ENCODE assay signal across 8 cellular contexts in the genomic region with DNA sequence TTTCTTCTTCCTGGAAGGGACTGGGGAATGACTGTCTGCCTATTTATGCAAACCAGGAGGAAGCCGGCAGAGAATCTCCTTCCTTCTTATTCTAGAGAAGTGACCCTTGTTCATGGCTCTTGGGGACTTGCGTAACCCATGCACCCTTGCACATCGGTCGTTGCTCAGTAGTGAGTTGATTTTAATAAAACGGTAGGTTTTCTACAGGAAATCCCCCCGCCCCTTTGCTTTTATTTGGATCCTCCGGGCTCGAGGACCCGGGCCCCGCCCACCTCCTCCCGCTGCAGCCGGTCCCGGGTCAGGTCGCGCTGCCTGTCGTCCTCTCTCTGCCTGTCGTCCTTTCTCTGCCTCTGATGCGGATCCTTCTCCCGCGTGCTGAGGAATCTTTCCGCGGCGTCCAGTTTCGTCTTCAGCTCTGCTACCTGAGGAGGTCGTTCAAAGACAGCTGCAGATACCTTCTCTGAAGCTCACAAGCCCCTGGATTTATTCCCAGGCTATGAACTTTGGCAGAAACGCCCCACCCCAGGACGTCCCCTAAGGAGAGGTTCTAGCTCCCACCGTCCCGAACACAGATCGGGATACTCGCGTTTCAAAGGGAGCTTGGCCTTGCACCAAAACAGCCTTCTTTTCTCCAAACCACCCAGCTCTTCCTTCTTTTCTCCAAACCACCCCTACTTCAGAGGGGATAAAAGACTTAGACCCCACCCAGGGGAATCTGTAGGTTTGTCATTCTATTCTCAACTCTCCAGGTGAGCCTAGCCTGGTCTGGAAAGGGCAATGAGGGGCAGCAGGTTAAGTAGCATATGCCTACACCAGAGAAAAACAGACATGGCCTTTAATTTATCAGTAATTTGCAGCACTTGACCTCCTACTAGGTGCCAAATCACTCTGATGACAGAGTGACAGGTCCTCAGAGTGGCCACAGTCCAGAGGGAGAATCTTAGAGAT. TPM values are rescaled to one million over a fixed set of nuclear protein-coding genes. Genes with fewer than 3 reads are reported as not detected.
DNase-seq lines count a peak whose midpoint lies in the region; FAIRE-seq and TF ChIP-seq lines count a peak whose summit lies in the region.

No MANE protein-coding gene starts in this region.

- H3K4me2 ChIP-seq in SK-N-SH, result peak overlapping the region; percentile 84

- in situ Hi-C loops in T47D (cut with HindIII; ENCODE audit: low pct_unique_long_range_greater_than_20kb, low sequenced_read_pairs), result no loop called here

- no peak for TF ChIP-seq EP300 in SK-N-SH (IDR thresholded peaks at IDR 0.05; ENCODE audit: borderline replicate concordance in 1 of 2, low read depth in 1 of 2, low read length in 1 of 2)

- DNase-seq in GM10248 (ENCODE audit: extremely low spot score) (peak; percentile 15), SK-N-SH (peak; percentile 39), T47D (ENCODE audit: low read depth in 1 of 2, low spot score in 1 of 2) (peak; percentile 4 to 24), kidney (peak; percentile 56), NCI-H510A treated with DMSO at 0.1 percent for 48 hours (lab: John Stamatoyannopoulos, UW) (no peak), NCI-H2171 treated with DMSO at 0.1 percent for 48 hours (lab: John Stamatoyannopoulos, UW) (no peak), putamen (ENCODE audit: low spot score) (no peak)
- DNase-seq in stimulated activated CD8-positive, alpha-beta memory T cell treated with anti-CD3 and anti-CD28 coated beads, Interleukin-12 subunit alpha, Interleukin-12 subunit beta, amount 100 ng/mL, for 4 hours (ENCODE audit: low read depth), result peak; percentile 4

- TF ChIP-seq RAD21 in SK-N-SH (IDR thresholded peaks at IDR 0.05; ENCODE audit: low read length), result no peak

- intact Hi-C loops in kidney (cut with DNase I), result no loop called here

- H4K20me1 ChIP-seq in SK-N-SH (ENCODE audit: insufficient read depth), result no peaks in the 10 kb centered on the region

- FAIRE-seq in kidney (lab: Jason Lieb, UNC), result no peak

- H3K4me3 ChIP-seq in SK-N-SH (ENCODE audit: low read depth in 2 of 2, low read length in 1 of 2) (peak overlapping the region; percentile 51 to 65), kidney (ENCODE audit: low read length in 2 of 2) (peak overlapping the region; percentile 40 to 54)

- TF ChIP-seq CTCF in GM10248 (IDR thresholded peaks at IDR 0.05; ENCODE audit: control extremely low read depth, extremely low read depth, low read depth, missing control alignments) (no peak), SK-N-SH (IDR thresholded peaks at IDR 0.05) (no peak), kidney (IDR thresholded peaks at IDR 0.05; ENCODE audit: borderline replicate concordance, extremely low read depth, insufficient read depth) (no peak)

- 5% methylated on average over 32 of the region's 32 CpGs for WGBS in SK-N-SH (ENCODE audit: low lambda C conversion rate)

- H3K9ac ChIP-seq in SK-N-SH (peak overlapping the region; percentile 27; the same call in 1 of the 2 replicates), kidney (ENCODE audit: low read length in 2 of 2) (no peak overlapping the region)

- peaks cover 5 to 9% of the 10 kb centered on the region in 2 experiments; a peak in 2 of 4 replicates for H3K4me1 ChIP-seq in SK-N-SH (ENCODE audit: control insufficient read depth in 1 of 2, insufficient read depth in 2 of 2, low read depth in 1 of 2, low read length in 1 of 2)
- no peaks in the 10 kb centered on the region for H3K4me1 ChIP-seq in kidney (ENCODE audit: control insufficient read depth in 1 of 2, insufficient read depth in 1 of 2, low read depth in 1 of 2, low read length in 2 of 2)

- peak overlapping the region; percentile 94 for H2AFZ ChIP-seq in SK-N-SH (ENCODE audit: low read depth)

- no peaks in the 10 kb centered on the region for H3K9me2 ChIP-seq in SK-N-SH

- H3K27me3 ChIP-seq in SK-N-SH (ENCODE audit: insufficient read depth), result no peaks in the 10 kb centered on the region

- no peaks in the 10 kb centered on the region for H3K36me3 ChIP-seq in SK-N-SH (replicated peaks in 1 of 2; ENCODE audit: control insufficient read depth in 1 of 2, insufficient read depth in 2 of 2, low read length in 1 of 2)
- H3K36me3 ChIP-seq in kidney (ENCODE audit: control insufficient read depth in 1 of 2, insufficient read depth in 2 of 2, low read length in 2 of 2), result no peaks in the 10 kb centered on the region

- CTCF ChIA-PET in GM10248 (lab: Yijun Ruan, JAX) (interaction anchor here (1.0 to 1.8 kb wide), 6 partner anchors 10 to 94 kb away, joined by 3 to 8 read pairs (median 4); no protein-coding TSS in a partner anchor), SK-N-SH (lab: Yijun Ruan, JAX) (interaction anchor here (2.8 kb wide), 1 partner anchor 35 kb away, joined by 11 read pairs; no protein-coding TSS in a partner anchor)

- H3K27ac ChIP-seq in SK-N-SH (ENCODE audit: low read depth in 2 of 2, low read length in 1 of 2) (peak overlapping the region in 1 of 2 experiments; percentile 46; a peak in 1 of 4 replicates), kidney (ENCODE audit: low read depth in 2 of 2, low read length in 2 of 2) (no peak overlapping the region)

- H3F3A ChIP-seq in SK-N-SH (replicated peaks; ENCODE audit: insufficient read depth), result peaks cover 4% of the 10 kb centered on the region

- no peaks in the 10 kb centered on the region for H3K79me2 ChIP-seq in SK-N-SH (ENCODE audit: insufficient read depth)

- POLR2A ChIA-PET in GM10248 (lab: Yijun Ruan, JAX) (no interaction called here), SK-N-SH (lab: Yijun Ruan, JAX) (no interaction called here)

- H3K9me3 ChIP-seq in SK-N-SH (no peaks in the 10 kb centered on the region), kidney (ENCODE audit: control insufficient read depth in 1 of 2, low read length in 2 of 2) (no peaks in the 10 kb centered on the region)

TF ChIP-seq in SK-N-SH, 30 proteins besides CTCF, POLR2A, EP300 and RAD21:
- TF ChIP-seq IRF3 (IDR thresholded peaks at IDR 0.05; ENCODE audit: low read depth, low read length), result no peak
- 0 out of 2 replicates have a peak, but pooled peaks have one; percentile 45 for TF ChIP-seq MAX (IDR thresholded peaks at IDR 0.05; ENCODE audit: low read depth)
- peak; percentile 8; the same call in 1 of the 2 replicates for TF ChIP-seq TAF1 (IDR thresholded peaks at IDR 0.05; ENCODE audit: borderline replicate concordance, low read depth, low read length)
TF ChIP-seq in SK-N-SH: peak in this region for 2.

RNA-seq across cellular contexts. Expression of gene TNIP3, which starts 7.0 kb away (rescaled TPM):
- polyA plus RNA-seq in SK-N-SH (2012; rRNA removed), result 0.15 and 0.28 TPM in 2 replicates
- polyA plus RNA-seq in SK-N-SH (2012; cell fraction: cytosol; rRNA removed), result 0.14 and 0.15 TPM in 2 replicates
- polyA plus RNA-seq in SK-N-SH (2012; cell fraction: nucleus; rRNA removed), result not detected in 2 replicates
- 0.63 TPM for total RNA-seq in kidney
- polyA plus RNA-seq in kidney (ENCODE audit: insufficient read depth, low read depth, low replicate concordance), result not detected

Comparison
In these comparisons a context has a peak if more than half of its experiments do, and no peak if none do; other contexts are left out.
1. DNase-seq: peak in GM10248 (single experiment), SK-N-SH (single experiment), T47D (2 of 2), kidney (single experiment) and stimulated activated CD8-positive, alpha-beta memory T cell treated with anti-CD3 and anti-CD28 coated beads, Interleukin-12 subunit alpha, Interleukin-12 subunit beta, amount 100 ng/mL, for 4 hours (single experiment); none in NCI-H510A treated with DMSO at 0.1 percent for 48 hours (single experiment), NCI-H2171 treated with DMSO at 0.1 percent for 48 hours (single experiment) and putamen (single experiment).